1 cellular context compared by ENCODE assay signal in genomic region chr17:237406-237955, GRCh38.
TF ChIP-seq lines count a peak whose summit lies in the region.

No MANE protein-coding gene starts in this region.

TF ChIP-seq in GM23338, 12 proteins besides CTCF, POLR2A, EP300 and RAD21 (continued from another document):
- no peak for TF ChIP-seq ETS1 (IDR thresholded peaks at IDR 0.05)
- TF ChIP-seq EZH2phosphoT487 (IDR thresholded peaks at IDR 0.05; ENCODE audit: unreplicated experiment): no peak
- TF ChIP-seq STAT1 (IDR thresholded peaks at IDR 0.05; ENCODE audit: unreplicated experiment): no peak
- TF ChIP-seq JUNB (IDR thresholded peaks at IDR 0.05; ENCODE audit: unreplicated experiment): no peak
- TF ChIP-seq CREB1 (CRISPR knock-in tag; IDR thresholded peaks at IDR 0.05; ENCODE audit: low read depth): no peak
- no peak for TF ChIP-seq POLR2AphosphoS5 (IDR thresholded peaks at IDR 0.05; ENCODE audit: low read depth)
- TF ChIP-seq REST (IDR thresholded peaks at IDR 0.05; ENCODE audit: unreplicated experiment): no peak
TF ChIP-seq in GM23338: peak in this region for 0.
